Comparison of ENCODE assay signal across 33 cellular contexts in the genomic region with DNA sequence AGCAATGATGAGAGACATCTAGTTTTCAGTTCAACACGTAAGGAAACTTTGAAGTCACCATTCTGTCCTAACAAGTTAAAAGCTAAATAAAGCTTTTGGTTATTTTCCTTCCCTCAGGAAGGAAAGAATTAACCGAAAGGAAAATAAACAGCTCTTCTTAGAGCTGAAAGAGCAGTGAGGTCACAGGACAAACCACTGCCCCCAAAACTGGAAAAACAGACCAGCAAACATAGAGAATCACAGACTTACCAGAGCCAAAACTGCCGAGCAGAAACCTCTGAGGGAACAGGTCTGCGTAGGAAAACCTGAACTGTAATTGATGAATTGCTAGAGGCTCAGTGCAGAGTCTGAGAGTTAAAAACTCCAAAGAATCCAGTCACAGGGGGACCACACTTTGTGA. TPM values are rescaled to one million over a fixed set of nuclear protein-coding genes. Genes with fewer than 3 reads are reported as not detected.
DNase-seq lines count a peak whose midpoint lies in the region; ATAC-seq, FAIRE-seq and TF ChIP-seq lines count a peak whose summit lies in the region.
"Had no signal": no experiment of that assay in that cellular context is flagged by ENCODE, and none has a peak within 500 bp of the region (broad histone marks: within the 10 kb centered on the region; RNA-seq: fewer than 3 reads in every experiment).

No MANE protein-coding gene starts in this region.

- no peak overlapping the region for H3K4me3 Mint-ChIP-seq in GM23338
- H3K4me3 Mint-ChIP-seq: activated CD4-positive, alpha-beta memory T cell treated with anti-CD3 and anti-CD28 coated beads, Interleukin-2, amount 10 ng/mL, durations not matched to agents 7 days and 5 days; activated naive CD4-positive, alpha-beta T cell treated with anti-CD3 and anti-CD28 coated beads, Interleukin-2, amount 50 U/mL, for 24 hours; neural crest cell had no signal

- H3K4me1 ChIP-seq in GM23338 (ENCODE audit: insufficient read depth) (no peaks in the 10 kb centered on the region), K562 (replicated peaks in 1 of 2; ENCODE audit: control insufficient read depth in 2 of 2, insufficient read depth in 2 of 2, low read length in 2 of 2) (no peaks in the 10 kb centered on the region; a peak in 1 of 5 replicates), fibroblast of lung (ENCODE audit: control insufficient read depth, extremely low read depth, insufficient read depth, low read length) (no peaks in the 10 kb centered on the region), osteoblast (ENCODE audit: insufficient read depth, low read length) (no peaks in the 10 kb centered on the region), pancreas (no peaks in the 10 kb centered on the region)
- H3K4me1 ChIP-seq: BE2C, breast epithelium, gastrocnemius medialis, lower lobe of right lung, parathyroid adenoma, Peyer's patch, spleen, transverse colon had no signal

- H3K4me1 Mint-ChIP-seq in GM23338 = no peaks in the 10 kb centered on the region
- H3K4me1 Mint-ChIP-seq: activated CD4-positive, alpha-beta memory T cell treated with anti-CD3 and anti-CD28 coated beads, Interleukin-2, amount 10 ng/mL, durations not matched to agents 7 days and 5 days; activated naive CD4-positive, alpha-beta T cell treated with anti-CD3 and anti-CD28 coated beads, Interleukin-2, amount 50 U/mL, for 24 hours; neural crest cell had no signal

- H3K27me3 ChIP-seq in GM23338 (ENCODE audit: insufficient read depth) (no peaks in the 10 kb centered on the region), K562 (ENCODE audit: control insufficient read depth in 2 of 2, insufficient read depth in 2 of 2, low read length in 2 of 2) (no peaks in the 10 kb centered on the region), fibroblast of lung (ENCODE audit: control insufficient read depth, insufficient read depth, low read length) (no peaks in the 10 kb centered on the region), osteoblast (ENCODE audit: insufficient read depth, low read length) (no peaks in the 10 kb centered on the region), pancreas (no peaks in the 10 kb centered on the region)
- H3K27me3 ChIP-seq: breast epithelium, gastrocnemius medialis, Peyer's patch, spleen, transverse colon had no signal

- no peak for TF ChIP-seq RAD21 in K562 (CRISPR knock-in tag; conservative IDR thresholded peaks at IDR 0.05 in 1 of 2, IDR thresholded peaks at IDR 0.05 in 1 of 2)

- ATAC-seq in GM23338 = no peak
- peak; percentile 38 for ATAC-seq in K562
- no peak for ATAC-seq in GM18505 (IDR thresholded peaks at IDR 0.05; ENCODE audit: unreplicated experiment)
- ATAC-seq in HG03520 (IDR thresholded peaks at IDR 0.05; ENCODE audit: unreplicated experiment) = no peak
- ATAC-seq in pancreas = no peak
- ATAC-seq: gastrocnemius medialis, lower lobe of right lung, right cardiac atrium had no signal

- H3K36me3 ChIP-seq in GM23338 (ENCODE audit: insufficient read depth) (no peaks in the 10 kb centered on the region), K562 (ENCODE audit: control insufficient read depth, insufficient read depth, low read length) (no peaks in the 10 kb centered on the region), fibroblast of lung (ENCODE audit: control insufficient read depth, insufficient read depth, low read length) (no peaks in the 10 kb centered on the region), osteoblast (ENCODE audit: insufficient read depth, low read length) (no peaks in the 10 kb centered on the region), pancreas (no peaks in the 10 kb centered on the region)
- H3K36me3 ChIP-seq: BE2C, breast epithelium, gastrocnemius medialis, lower lobe of right lung, Peyer's patch, spleen, transverse colon had no signal

- TF ChIP-seq POLR2A in K562 (conservative IDR thresholded peaks at IDR 0.05) (no peak), GM18505 (IDR thresholded peaks at IDR 0.05; ENCODE audit: borderline replicate concordance, extremely low read depth, insufficient read depth, insufficient read length) (no peak)

- in situ Hi-C loops in K562 (cut with MboI) = no loop called here

- WGBS in K562 (ENCODE audit: insufficient coverage, low coverage, missing lambda C conversion rate) = 40% methylated on average over 4 of the region's 4 CpGs
- 75 to 87% methylated on average over 4 of the region's 4 CpGs for WGBS in pancreas, 2 donors

- intact Hi-C loops in K562 (cut with micrococcal nuclease) (loop anchor here (10.0 kb wide), 1 partner anchor 353 kb away; no protein-coding TSS in a partner anchor), pancreas (cut with DNase I) (no loop called here)

- no peak overlapping the region for H3K4me2 ChIP-seq in GM23338
- H3K4me2 ChIP-seq in K562 (ENCODE audit: insufficient read depth, low read length) = peak overlapping the region; percentile 36; the same call in 1 of the 2 replicates
- peak overlapping the region; percentile 25 for H3K4me2 ChIP-seq in fibroblast of lung (ENCODE audit: extremely low read depth, insufficient read depth, low read length)
- peak overlapping the region; percentile 72 for H3K4me2 ChIP-seq in osteoblast (ENCODE audit: insufficient read depth, low read length)
- H3K4me2 ChIP-seq: KMS-11 had no signal

- no peak for FAIRE-seq in K562 (lab: Jason Lieb, UNC)
- no peak for FAIRE-seq in pancreas (lab: Jason Lieb, UNC)
- FAIRE-seq: GM12891, HTR-8/SVneo had no signal

- H3K79me2 ChIP-seq in GM23338 (replicated peaks; ENCODE audit: insufficient read depth) = no peaks in the 10 kb centered on the region
- H3K79me2 ChIP-seq in K562 (ENCODE audit: control insufficient read depth, insufficient read depth, low read length) = no peaks in the 10 kb centered on the region
- H3K79me2 ChIP-seq in fibroblast of lung (ENCODE audit: control insufficient read depth, insufficient read depth, low read length) = no peaks in the 10 kb centered on the region
- H3K79me2 ChIP-seq in osteoblast (ENCODE audit: insufficient read depth, low read length) = no peaks in the 10 kb centered on the region
- H3K79me2 ChIP-seq: parathyroid adenoma had no signal

- no peaks in the 10 kb centered on the region for H3K9me3 Mint-ChIP-seq in GM23338
- H3K9me3 Mint-ChIP-seq: activated CD4-positive, alpha-beta memory T cell treated with anti-CD3 and anti-CD28 coated beads, Interleukin-2, amount 10 ng/mL, durations not matched to agents 7 days and 5 days; activated naive CD4-positive, alpha-beta T cell treated with anti-CD3 and anti-CD28 coated beads, Interleukin-2, amount 50 U/mL, for 24 hours had no signal

- DNase-seq in GM23338 (ENCODE audit: low spot score) (no peak), K562 (ENCODE audit: extremely low read depth in 1 of 4, low spot score in 3 of 4) (no peak), fibroblast of lung (ENCODE audit: low read depth in 2 of 2) (no peak), osteoblast (ENCODE audit: insufficient read length, low spot score, missing footprints) (no peak), pancreas (no peak)
- DNase-seq: activated CD4-positive, alpha-beta memory T cell treated with anti-CD3 and anti-CD28 coated beads, Interleukin-2, amount 10 ng/mL, durations not matched to agents 7 days and 5 days; activated CD4-positive, alpha-beta T cell treated with anti-CD3 and anti-CD28 coated beads for 1 hour; activated T-cell treated with anti-CD3 and anti-CD28 coated beads for 4 hours; BE2C; DMS153; effector CD8-positive, alpha-beta T cell; gastrocnemius medialis; H7; lower lobe of right lung; MM.1S; NCI-H2029; NCI-H69; Peyer's patch; right cardiac atrium; SHP77 treated with DMSO at 0.1 percent for 48 hours; spleen; stimulated activated CD4-positive, alpha-beta T cell treated with anti-CD3 and anti-CD28 coated beads, Interleukin-2, amount 100 ng/mL, for 24 hours; transverse colon had no signal

- H3K9me2 ChIP-seq in GM23338 (ENCODE audit: insufficient read depth) = no peaks in the 10 kb centered on the region

- H3K27ac ChIP-seq in GM23338 (ENCODE audit: low read depth) (no peak overlapping the region), K562 (ENCODE audit: extremely low read depth, low read depth, low read length) (no peak overlapping the region), fibroblast of lung (ENCODE audit: insufficient read depth, low read length) (no peak overlapping the region), osteoblast (ENCODE audit: low read depth, low read length) (no peak overlapping the region), pancreas (no peak overlapping the region)
- H3K27ac ChIP-seq: breast epithelium, gastrocnemius medialis, KMS-11, lower lobe of right lung, parathyroid adenoma, Peyer's patch, spleen, transverse colon had no signal

- POLR2A ChIA-PET in K562 (lab: Yijun Ruan, JAX) = no interaction called here

- TF ChIP-seq CTCF in GM23338 (conservative IDR thresholded peaks at IDR 0.05; ENCODE audit: low read depth in 2 of 2) = no peak
- TF ChIP-seq CTCF in K562 (IDR thresholded peaks at IDR 0.05 in 2 of 3, conservative IDR thresholded peaks at IDR 0.05 in 1 of 3; ENCODE audit: insufficient read depth in 2 of 3, low read depth in 1 of 3, low read length in 3 of 3) = no peak
- no peak for TF ChIP-seq CTCF in fibroblast of lung (conservative IDR thresholded peaks at IDR 0.05 in 1 of 2, IDR thresholded peaks at IDR 0.05 in 1 of 2; ENCODE audit: low read depth in 1 of 2, low read length in 2 of 2)
- no peak for TF ChIP-seq CTCF in osteoblast (IDR thresholded peaks at IDR 0.05; ENCODE audit: extremely low read depth, low read depth, low read length)
- no peak for TF ChIP-seq CTCF in pancreas (IDR thresholded peaks at IDR 0.05)

- H3K27ac Mint-ChIP-seq in GM23338 = no peak overlapping the region
- H3K27ac Mint-ChIP-seq: activated CD4-positive, alpha-beta memory T cell treated with anti-CD3 and anti-CD28 coated beads, Interleukin-2, amount 10 ng/mL, durations not matched to agents 7 days and 5 days; activated naive CD4-positive, alpha-beta T cell treated with anti-CD3 and anti-CD28 coated beads, Interleukin-2, amount 50 U/mL, for 24 hours had no signal

- CTCF ChIA-PET in K562 (lab: Yijun Ruan, JAX; ENCODE audit: low intra/inter-chr PET ratio) = no interaction called here

- H2AFZ ChIP-seq in GM23338 (peak overlapping the region; percentile 88), K562 (ENCODE audit: low read depth, low read length) (peak overlapping the region; percentile 82), fibroblast of lung (ENCODE audit: low read length) (peak overlapping the region; percentile 57), osteoblast (ENCODE audit: low read length) (peak overlapping the region; percentile 89)
- H2AFZ ChIP-seq: parathyroid adenoma had no signal

- H3K4me3 ChIP-seq in GM23338 (no peak overlapping the region), K562 (no peak overlapping the region), fibroblast of lung (replicated peaks in 1 of 4; ENCODE audit: control extremely low read depth in 1 of 4, insufficient read depth in 1 of 4, low read depth in 3 of 4, low read length in 4 of 4) (no peak overlapping the region), osteoblast (ENCODE audit: insufficient read depth, low read length) (peak overlapping the region; percentile 45), pancreas (no peak overlapping the region)
- H3K4me3 ChIP-seq: breast epithelium, gastrocnemius medialis, lower lobe of right lung, Peyer's patch, spleen, transverse colon had no signal

- no peak overlapping the region for H3K9ac ChIP-seq in K562 (ENCODE audit: insufficient read depth in 1 of 2, low read depth in 2 of 2, low read length in 2 of 2)
- no peak overlapping the region for H3K9ac ChIP-seq in fibroblast of lung (ENCODE audit: insufficient read depth, low read length)
- H3K9ac ChIP-seq: KMS-11, parathyroid adenoma had no signal

- H3F3A ChIP-seq in GM23338 (replicated peaks; ENCODE audit: low read depth) = no peaks in the 10 kb centered on the region

- no peaks in the 10 kb centered on the region for H3K9me1 ChIP-seq in K562 (ENCODE audit: control insufficient read depth, insufficient read depth, low read length)

- peaks cover 2% of the 10 kb centered on the region for H3K27me3 Mint-ChIP-seq in GM23338 (ENCODE audit: insufficient read depth, low read depth, poor library complexity)
- H3K27me3 Mint-ChIP-seq: activated naive CD4-positive, alpha-beta T cell treated with anti-CD3 and anti-CD28 coated beads, Interleukin-2, amount 50 U/mL, for 24 hours had no signal

- no peaks in the 10 kb centered on the region for H3K9me3 ChIP-seq in K562 (replicated peaks; ENCODE audit: control insufficient read depth, insufficient read depth, low read depth, low read length)
- H3K9me3 ChIP-seq in fibroblast of lung (ENCODE audit: control insufficient read depth, insufficient read depth, low read depth, low read length) = no peaks in the 10 kb centered on the region
- no peaks in the 10 kb centered on the region for H3K9me3 ChIP-seq in osteoblast (ENCODE audit: low read depth, low read length)
- no peaks in the 10 kb centered on the region for H3K9me3 ChIP-seq in pancreas
- H3K9me3 ChIP-seq: BE2C, breast epithelium, gastrocnemius medialis, lower lobe of right lung, Peyer's patch, spleen, transverse colon had no signal

- no peak for TF ChIP-seq EP300 in K562 (IDR thresholded peaks at IDR 0.05; ENCODE audit: low read length)

- BruUV-seq in K562 (replicated peaks; lab: Mats Ljungman, UMichigan) = no TSS peak

- H3K36me3 Mint-ChIP-seq in GM23338 (ENCODE audit: low read depth) = no peaks in the 10 kb centered on the region

- H4K20me1 ChIP-seq in GM23338 (replicated peaks; ENCODE audit: insufficient read depth) (no peaks in the 10 kb centered on the region), K562 (replicated peaks; ENCODE audit: control insufficient read depth, insufficient read depth, low read length) (no peaks in the 10 kb centered on the region), fibroblast of lung (ENCODE audit: control insufficient read depth, extremely low read depth, insufficient read depth, low read length) (no peaks in the 10 kb centered on the region), osteoblast (ENCODE audit: insufficient read depth, low read length) (no peaks in the 10 kb centered on the region)

RNA-seq across cellular contexts. Expression of a gene that starts 14.7 kb away (rescaled TPM):
- total RNA-seq in GM23338 (2014; rRNA removed; shearing (Covaris generic)) = not detected in 2 replicates
- polyA plus RNA-seq in GM23338 (2016; fragmentation: Nextera tagmentation; extraction: Ambion mirVana) (6.3 and 6.4 TPM in 2 replicates), K562 (2011; rRNA removed) (not detected in 2 replicates), K562 (2014; fragmentation: Illumina TruSeq; extraction: Trizol) (not detected in 2 replicates), K562 (2014; fragmentation: Nextera tagmentation; extraction: Ambion mirVana) (not detected), K562 (2014; rRNA removed) (not detected in 2 replicates), fibroblast of lung (0.34 TPM in 1 of 2 replicates, not detected in the other), pancreas (not detected)
- total RNA-seq in K562 (2011; cell fraction: chromatin; rRNA removed; ENCODE audit: low replicate concordance) = not detected in 2 replicates
- total RNA-seq in K562 (2011; cell fraction: nucleolus; rRNA removed) = not detected in 2 replicates
- not detected in 2 replicates for total RNA-seq in K562 (2011; cell fraction: nucleoplasm; rRNA removed)
- total RNA-seq in K562 (2014; rRNA removed) (not detected in 2 replicates), K562 (2014; rRNA removed; fragmentation: Illumina TruSeq; extraction: Trizol) (not detected in 2 replicates), K562 (2015; rRNA removed; fragmentation: Illumina TruSeq; extraction: Trizol) (not detected in 2 replicates), K562 (2021) (not detected in 2 replicates), fibroblast of lung (0.17 TPM in 1 of 2 replicates, not detected in the other), osteoblast (1.1 and 1.8 TPM in 2 replicates), pancreas (under 1 TPM in 2 of 6 donors, not detected in 4; 0.32 to 0.35 TPM)
- not detected in 2 replicates for polyA plus RNA-seq in K562 (2011; cell fraction: cytosol; rRNA removed)
- polyA plus RNA-seq in K562 (2011; cell fraction: nucleus; rRNA removed) = not detected in 2 replicates
- polyA plus RNA-seq in K562 (2012) = 0.18 TPM in 1 of 2 replicates, not detected in the other
- not detected in 2 replicates for polyA minus RNA-seq in K562 (2011; rRNA and poly(A)+ RNA removed)
- polyA minus RNA-seq in K562 (2011; cell fraction: cytosol; rRNA and poly(A)+ RNA removed) = not detected in 2 replicates
- polyA minus RNA-seq in K562 (2011; cell fraction: nucleus; rRNA and poly(A)+ RNA removed) = not detected in 2 replicates
- polyA plus RNA-seq in fibroblast of lung (2012) = not detected in 2 replicates
- not detected in 2 replicates for polyA minus RNA-seq in fibroblast of lung (ENCODE audit: low replicate concordance)
- total RNA-seq: activated CD4-positive, alpha-beta memory T cell treated with anti-CD3 and anti-CD28 coated beads, Interleukin-2, amount 10 ng/mL, durations not matched to agents 7 days and 5 days; H7; lower lobe of right lung; Peyer's patch; transverse colon had no signal
- polyA plus RNA-seq: esophagus, right cardiac atrium, spleen had no signal
